27 cellular contexts compared by ENCODE assay signal in the genomic region with DNA sequence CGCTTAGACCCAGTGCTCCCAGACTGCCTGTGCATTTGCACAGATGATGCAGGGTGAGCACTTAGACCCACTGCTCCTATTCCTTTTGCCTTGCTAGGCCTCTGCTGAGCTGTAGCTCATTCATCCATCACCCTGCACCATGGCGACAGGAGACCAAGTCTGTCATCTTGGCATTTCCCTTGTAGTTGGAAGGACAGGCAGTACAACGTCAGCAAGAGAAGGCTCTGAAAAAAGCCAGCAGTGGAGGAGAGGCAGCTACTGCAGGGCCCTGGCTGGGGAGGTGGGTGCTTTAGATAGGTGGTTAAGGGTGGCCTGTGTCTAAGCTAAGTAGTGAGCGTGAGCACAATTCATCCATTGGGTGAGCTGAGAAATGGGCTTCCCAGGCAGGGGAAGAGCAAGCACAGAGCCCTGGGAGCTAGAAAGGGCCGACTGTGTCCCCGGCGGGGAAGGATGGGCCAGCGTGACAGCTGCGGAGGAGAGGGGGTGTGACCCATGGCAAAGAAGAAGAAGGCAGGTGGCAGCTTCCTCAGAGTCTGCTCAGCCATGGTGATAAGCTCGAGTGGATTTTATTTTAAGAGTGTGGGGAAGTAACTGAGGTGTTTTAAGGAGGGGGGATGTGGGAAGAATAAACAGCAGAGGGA.
A peak's percentile ranks its signal among the peaks of the same experiment; 100 is the strongest.
DNase-seq lines count a peak whose midpoint lies in the region; ATAC-seq and TF ChIP-seq lines count a peak whose summit lies in the region.
"Had no signal": no experiment of that assay in that cellular context is flagged by ENCODE, and none has a peak within 500 bp of the region (broad histone marks: within the 10 kb centered on the region; RNA-seq: fewer than 3 reads in every experiment).

No MANE protein-coding gene starts in this region.

- intact Hi-C loops in natural killer cell (cut with micrococcal nuclease) (no loop called here), OCI-LY7 (cut with micrococcal nuclease; ENCODE audit: unreplicated experiment) (no loop called here)

- H3K27me3 ChIP-seq in H7 (ENCODE audit: control insufficient read depth, insufficient read depth, low read length) = no peaks in the 10 kb centered on the region

- H3K4me2 ChIP-seq in OCI-LY7 (ENCODE audit: low read length) = peak overlapping the region; percentile 29; the same call in 1 of the 2 replicates

- H3K4me1 Mint-ChIP-seq in natural killer cell treated with Interleukin-12 subunit alpha and Interleukin-12 subunit beta and Interleukin-15 and Interleukin-18, amount 100 ng/mL, for 72 hours (ENCODE audit: low read depth in 2 of 2) = peaks cover 3 to 11% of the 10 kb centered on the region in 2 donors
- H3K4me1 Mint-ChIP-seq in natural killer cell = peaks cover 5 to 6% of the 10 kb centered on the region in 2 donors
- peaks cover 48 to 62% of the 10 kb centered on the region in 2 donors for H3K4me1 Mint-ChIP-seq in stimulated activated naive B cell treated with anti-CD40 and anti-IgM and Interleukin-4, amounts not matched to agents 10 μg/mL and 1 μg/mL and 100 μg/mL, for 72 hours
- H3K4me1 Mint-ChIP-seq: stimulated activated effector memory CD8-positive, alpha-beta T cell treated with anti-CD3 and anti-CD28 coated beads, Interleukin-12 subunit alpha, Interleukin-12 subunit beta, amount 100 ng/mL, for 72 hours had no signal

- H3K9me2 ChIP-seq in OCI-LY7 (ENCODE audit: insufficient read depth, low read length) = no peaks in the 10 kb centered on the region

- H3K4me1 ChIP-seq in OCI-LY7 (ENCODE audit: insufficient read depth, low read length, poor library complexity, severe bottlenecking) = peaks cover 12% of the 10 kb centered on the region
- H3K4me1 ChIP-seq: psoas muscle had no signal

- no peak overlapping the region for H3K4me3 ChIP-seq in OCI-LY7 (ENCODE audit: low read depth, low read length, poor library complexity, severe bottlenecking)
- H3K4me3 ChIP-seq in H7 (ENCODE audit: insufficient read depth, low read depth, low read length) = no peak overlapping the region
- H3K4me3 ChIP-seq: GM23248, psoas muscle had no signal

- peaks cover 29 to 45% of the 10 kb centered on the region in 2 donors for H3K27me3 Mint-ChIP-seq in natural killer cell treated with Interleukin-12 subunit alpha and Interleukin-12 subunit beta and Interleukin-15 and Interleukin-18, amount 100 ng/mL, for 72 hours
- peaks cover 14 to 16% of the 10 kb centered on the region in 2 donors for H3K27me3 Mint-ChIP-seq in natural killer cell (ENCODE audit: low read depth in 2 of 2)
- no peaks in the 10 kb centered on the region for H3K27me3 Mint-ChIP-seq in stimulated activated naive B cell treated with anti-CD40 and anti-IgM and Interleukin-4, amounts not matched to agents 10 μg/mL and 1 μg/mL and 100 μg/mL, for 72 hours
- H3K27me3 Mint-ChIP-seq: activated naive CD8-positive, alpha-beta T cell treated with anti-CD3 and anti-CD28 coated beads, Interleukin-2, amount 10 ng/mL, durations not matched to agents 7 days and 5 days; type B pancreatic cell had no signal

- H3K36me3 ChIP-seq in OCI-LY7 (ENCODE audit: insufficient read depth, low read length) (no peaks in the 10 kb centered on the region; the same call in 1 of the 2 replicates), H7 (replicated peaks; ENCODE audit: control insufficient read depth, insufficient read depth, low read length) (no peaks in the 10 kb centered on the region)

- DNase-seq in natural killer cell treated with Interleukin-12 subunit alpha and Interleukin-12 subunit beta and Interleukin-15 and Interleukin-18, amount 100 ng/mL, for 72 hours (ENCODE audit: low spot score) = peak; percentile 53
- DNase-seq in natural killer cell (no peak), OCI-LY7 (ENCODE audit: low spot score) (peak; percentile 27), myocyte (ENCODE audit: low read depth) (peak; percentile 46), H7 (no peak), foreskin melanocyte (no peak), SW480 (ENCODE audit: low spot score) (no peak)
- DNase-seq in stimulated activated naive B cell treated with anti-CD40 and anti-IgM and Interleukin-4, amounts not matched to agents 10 μg/mL and 1 μg/mL and 100 μg/mL, for 72 hours = no peak
- DNase-seq: activated CD4-positive, alpha-beta T cell treated with anti-CD3 and anti-CD28 coated beads, Interleukin-2, amount 50 U/mL, for 48 hours; activated CD4-positive, CD25-positive, alpha-beta regulatory T cell treated with anti-CD3 and anti-CD28 coated beads, Interleukin-2, amount 50 U/mL, for 72 hours; activated gamma-delta T cell treated with Interleukin-2 at 50 U/mL for 16 hours; activated naive CD8-positive, alpha-beta T cell treated with anti-CD3 and anti-CD28 coated beads, Interleukin-2, amount 10 ng/mL, durations not matched to agents 7 days and 5 days; activated T-cell treated with anti-CD3 and anti-CD28 coated beads, Interleukin-2, amount 50 U/mL, for 48 hours; aorta; GM23248; left colon; mammary epithelial cell; NCI-H1105 treated with DMSO at 0.1 percent for 48 hours; NCI-H2081 treated with DMSO at 0.1 percent for 48 hours; NCI-H446; NCI-H82; nucleus accumbens; psoas muscle; stimulated activated CD4-positive, alpha-beta T cell treated with anti-CD3 and anti-CD28 coated beads, Interleukin-15, amount 100 ng/mL, for 24 hours; T-helper 1 cell had no signal

- no peak overlapping the region for H3K27ac Mint-ChIP-seq in natural killer cell treated with Interleukin-12 subunit alpha and Interleukin-12 subunit beta and Interleukin-15 and Interleukin-18, amount 100 ng/mL, for 72 hours
- no peak overlapping the region for H3K27ac Mint-ChIP-seq in natural killer cell
- H3K27ac Mint-ChIP-seq in stimulated activated naive B cell treated with anti-CD40 and anti-IgM and Interleukin-4, amounts not matched to agents 10 μg/mL and 1 μg/mL and 100 μg/mL, for 72 hours = no peak overlapping the region
- H3K27ac Mint-ChIP-seq: activated naive CD8-positive, alpha-beta T cell treated with anti-CD3 and anti-CD28 coated beads, Interleukin-2, amount 10 ng/mL, durations not matched to agents 7 days and 5 days; stimulated activated effector memory CD8-positive, alpha-beta T cell treated with anti-CD3 and anti-CD28 coated beads, Interleukin-12 subunit alpha, Interleukin-12 subunit beta, amount 100 ng/mL, for 72 hours; type B pancreatic cell had no signal

- TF ChIP-seq CTCF in natural killer cell (IDR thresholded peaks at IDR 0.05) = no peak
- TF ChIP-seq CTCF in OCI-LY7 (conservative IDR thresholded peaks at IDR 0.05; ENCODE audit: low read length) = no peak

- no peaks in the 10 kb centered on the region for H3K9me3 Mint-ChIP-seq in natural killer cell treated with Interleukin-12 subunit alpha and Interleukin-12 subunit beta and Interleukin-15 and Interleukin-18, amount 100 ng/mL, for 72 hours
- no peaks in the 10 kb centered on the region for H3K9me3 Mint-ChIP-seq in natural killer cell
- peaks cover 9 to 13% of the 10 kb centered on the region in 2 donors for H3K9me3 Mint-ChIP-seq in stimulated activated naive B cell treated with anti-CD40 and anti-IgM and Interleukin-4, amounts not matched to agents 10 μg/mL and 1 μg/mL and 100 μg/mL, for 72 hours
- H3K9me3 Mint-ChIP-seq: stimulated activated effector memory CD8-positive, alpha-beta T cell treated with anti-CD3 and anti-CD28 coated beads, Interleukin-12 subunit alpha, Interleukin-12 subunit beta, amount 100 ng/mL, for 72 hours had no signal

- BruUV-seq in OCI-LY7 (replicated peaks; lab: Mats Ljungman, UMichigan) = no TSS peak

- CTCF ChIA-PET in OCI-LY7 (lab: Charles Lee; ENCODE audit: unreplicated experiment) = no interaction called here

- H3K9me3 ChIP-seq in OCI-LY7 (ENCODE audit: low read length) = peaks cover 7% of the 10 kb centered on the region; the same call in 1 of the 2 replicates
- H3K9me3 ChIP-seq: psoas muscle had no signal

- no peak overlapping the region for H3K27ac ChIP-seq in OCI-LY7 (ENCODE audit: low read depth, low read length, poor library complexity, severe bottlenecking)
- H3K27ac ChIP-seq: GM23248, psoas muscle had no signal

- no peak overlapping the region for H3K4me3 Mint-ChIP-seq in natural killer cell treated with Interleukin-12 subunit alpha and Interleukin-12 subunit beta and Interleukin-15 and Interleukin-18, amount 100 ng/mL, for 72 hours
- H3K4me3 Mint-ChIP-seq in natural killer cell = no peak overlapping the region
- peak overlapping the region; percentile 5 to 21 for H3K4me3 Mint-ChIP-seq in stimulated activated naive B cell treated with anti-CD40 and anti-IgM and Interleukin-4, amounts not matched to agents 10 μg/mL and 1 μg/mL and 100 μg/mL, for 72 hours
- H3K4me3 Mint-ChIP-seq: activated naive CD8-positive, alpha-beta T cell treated with anti-CD3 and anti-CD28 coated beads, Interleukin-2, amount 10 ng/mL, durations not matched to agents 7 days and 5 days; stimulated activated effector memory CD8-positive, alpha-beta T cell treated with anti-CD3 and anti-CD28 coated beads, Interleukin-12 subunit alpha, Interleukin-12 subunit beta, amount 100 ng/mL, for 72 hours; type B pancreatic cell had no signal

- no peak overlapping the region; the same call in 1 of the 2 replicates for H2AFZ ChIP-seq in OCI-LY7 (ENCODE audit: low read length)
- H2AFZ ChIP-seq: GM23248 had no signal

- no peak for ATAC-seq in natural killer cell treated with Interleukin-12 subunit alpha and Interleukin-12 subunit beta and Interleukin-15 and Interleukin-18, amount 100 ng/mL, for 72 hours
- ATAC-seq in natural killer cell = no peak
- peak; percentile 49 to 73 for ATAC-seq in stimulated activated naive B cell treated with anti-CD40 and anti-IgM and Interleukin-4, amounts not matched to agents 10 μg/mL and 1 μg/mL and 100 μg/mL, for 72 hours (replicated peaks)
- ATAC-seq: left colon; psoas muscle; stimulated activated effector memory CD8-positive, alpha-beta T cell treated with anti-CD3 and anti-CD28 coated beads, Interleukin-12 subunit alpha, Interleukin-12 subunit beta, amount 100 ng/mL, for 72 hours had no signal

- H4K20me1 ChIP-seq in OCI-LY7 (ENCODE audit: insufficient read depth, low read length) = no peaks in the 10 kb centered on the region

- H3K79me2 ChIP-seq in OCI-LY7 (ENCODE audit: insufficient read depth, low read depth, low read length) = no peaks in the 10 kb centered on the region

- POLR2A ChIA-PET in OCI-LY7 (lab: Charles Lee) = interaction anchor here (0.5 to 0.6 kb wide), 2 partner anchors 32 to 1105 kb away, joined by 3 to 4 read pairs; no protein-coding TSS in a partner anchor

- H3K36me3 Mint-ChIP-seq in natural killer cell treated with Interleukin-12 subunit alpha and Interleukin-12 subunit beta and Interleukin-15 and Interleukin-18, amount 100 ng/mL, for 72 hours = peaks cover 8% of the 10 kb centered on the region
- H3K36me3 Mint-ChIP-seq in natural killer cell = no peaks in the 10 kb centered on the region
- peaks cover 13 to 27% of the 10 kb centered on the region in 2 donors for H3K36me3 Mint-ChIP-seq in stimulated activated naive B cell treated with anti-CD40 and anti-IgM and Interleukin-4, amounts not matched to agents 10 μg/mL and 1 μg/mL and 100 μg/mL, for 72 hours
- H3K36me3 Mint-ChIP-seq: stimulated activated effector memory CD8-positive, alpha-beta T cell treated with anti-CD3 and anti-CD28 coated beads, Interleukin-12 subunit alpha, Interleukin-12 subunit beta, amount 100 ng/mL, for 72 hours had no signal

Comparison
In these comparisons a context has a peak if more than half of its experiments do, and no peak if none do; other contexts are left out.
1. DNase-seq: peak in natural killer cell treated with Interleukin-12 subunit alpha and Interleukin-12 subunit beta and Interleukin-15 and Interleukin-18, amount 100 ng/mL, for 72 hours (single experiment), OCI-LY7 (single experiment) and myocyte (single experiment); none in natural killer cell (single experiment), stimulated activated naive B cell treated with anti-CD40 and anti-IgM and Interleukin-4, amounts not matched to agents 10 μg/mL and 1 μg/mL and 100 μg/mL, for 72 hours (single experiment), H7 (single experiment), foreskin melanocyte (single experiment) and SW480 (single experiment).
2. ATAC-seq: peak in stimulated activated naive B cell treated with anti-CD40 and anti-IgM and Interleukin-4, amounts not matched to agents 10 μg/mL and 1 μg/mL and 100 μg/mL, for 72 hours (2 of 2); none in natural killer cell treated with Interleukin-12 subunit alpha and Interleukin-12 subunit beta and Interleukin-15 and Interleukin-18, amount 100 ng/mL, for 72 hours (0 of 2) and natural killer cell (0 of 3).
3. H3K4me3 Mint-ChIP-seq: peak in stimulated activated naive B cell treated with anti-CD40 and anti-IgM and Interleukin-4, amounts not matched to agents 10 μg/mL and 1 μg/mL and 100 μg/mL, for 72 hours (2 of 2); none in natural killer cell treated with Interleukin-12 subunit alpha and Interleukin-12 subunit beta and Interleukin-15 and Interleukin-18, amount 100 ng/mL, for 72 hours (single experiment) and natural killer cell (single experiment).